ENCODE assay signal across 15 cellular contexts in genomic region chr3:30292192-30292893, GRCh38.
A peak's percentile ranks its signal among the peaks of the same experiment; 100 is the strongest.
DNase-seq lines count a peak whose midpoint lies in the region; ATAC-seq, FAIRE-seq and TF ChIP-seq lines count a peak whose summit lies in the region.
"Had no signal": no experiment of that assay in that cellular context is flagged by ENCODE, and none has a peak within 500 bp of the region (broad histone marks: within the 10 kb centered on the region; RNA-seq: fewer than 3 reads in every experiment).

No MANE protein-coding gene starts in this region.

- H2BK5ac ChIP-seq in IMR-90 (ENCODE audit: low read depth, low read length, poor library complexity, severe bottlenecking) = no peak overlapping the region

- H3K36me3 ChIP-seq in IMR-90 (ENCODE audit: control insufficient read depth, insufficient read depth, low read length) (no peaks in the 10 kb centered on the region), astrocyte (ENCODE audit: insufficient read depth, low read length) (no peaks in the 10 kb centered on the region)
- H3K36me3 ChIP-seq: tibial artery had no signal

- H3K4me1 ChIP-seq in IMR-90 (ENCODE audit: control insufficient read depth, insufficient read depth, low read length) = peaks cover 7% of the 10 kb centered on the region
- peaks cover 31% of the 10 kb centered on the region for H3K4me1 ChIP-seq in astrocyte (ENCODE audit: insufficient read depth, low read length)

- CTCF ChIA-PET in Calu3 (lab: Charles Lee) (no interaction called here), IMR-90 (lab: Yijun Ruan, JAX) (interaction anchor here (0.8 kb wide), 1 partner anchor 11 kb away, joined by 3 read pairs; no protein-coding TSS in a partner anchor)
- CTCF ChIA-PET in activated CD8-positive, alpha-beta T cell treated with anti-CD3 and anti-CD28 coated beads for 36 hours (lab: Charles Lee) = no interaction called here

- no peak overlapping the region for H3K23ac ChIP-seq in IMR-90 (ENCODE audit: low read depth, low read length)

- H3K4me3 ChIP-seq in IMR-90 (ENCODE audit: insufficient read depth, low read depth, low read length) = no peak overlapping the region
- H3K4me3 ChIP-seq in astrocyte (ENCODE audit: insufficient read depth, low read depth, low read length) = no peak overlapping the region
- H3K4me3 ChIP-seq: tibial artery had no signal

- H2AFZ ChIP-seq in IMR-90 (replicated peaks; ENCODE audit: low read length, poor library complexity) = no peak overlapping the region
- peak overlapping the region; percentile 27 for H2AFZ ChIP-seq in astrocyte (ENCODE audit: low read depth, low read length)

- no peak for ATAC-seq in IMR-90 (ENCODE audit: low read depth)
- ATAC-seq in activated CD8-positive, alpha-beta T cell treated with anti-CD3 and anti-CD28 coated beads for 36 hours = no peak
- ATAC-seq: naive thymus-derived CD8-positive, alpha-beta T cell had no signal

- peak; percentile 65 for FAIRE-seq in astrocyte (lab: Jason Lieb, UNC)

- no peak overlapping the region for H3K56ac ChIP-seq in IMR-90 (ENCODE audit: extremely low read depth, insufficient read depth, low read length)

- H3K4me1 Mint-ChIP-seq in Calu3 (ENCODE audit: low read depth, unreplicated experiment) (peaks cover 45% of the 10 kb centered on the region), astrocyte (ENCODE audit: low read depth, unreplicated experiment) (peaks cover 36% of the 10 kb centered on the region)
- peaks cover 12% of the 10 kb centered on the region for H3K4me1 Mint-ChIP-seq in activated CD8-positive, alpha-beta T cell treated with anti-CD3 and anti-CD28 coated beads for 36 hours (ENCODE audit: low read depth)

- no peak for TF ChIP-seq RAD21 in IMR-90 (IDR thresholded peaks at IDR 0.05; ENCODE audit: low read length)

- 0 out of 2 replicates have a peak, but pooled peaks cover 6% of the 10 kb centered on the region for H3K9me1 ChIP-seq in IMR-90 (ENCODE audit: insufficient read depth, low read length)

- DNase-seq in Calu3 (no peak), IMR-90 (peak; percentile 51), astrocyte (ENCODE audit: low read depth) (peak; percentile 78), kidney glomerular epithelial cell (lab: John Stamatoyannopoulos, UW) (peak; percentile 39), RPMI8226 (no peak)
- no peak for DNase-seq in activated effector memory CD4-positive, alpha-beta T cell treated with Interleukin-2 at 50 U/mL for 16 hours
- no peak for DNase-seq in activated naive CD4-positive, alpha-beta T cell treated with Interleukin-2 at 50 U/mL for 16 hours
- no peak for DNase-seq in activated CD8-positive, alpha-beta T cell treated with anti-CD3 and anti-CD28 coated beads for 36 hours
- DNase-seq: activated CD4-positive, alpha-beta T cell treated with anti-CD3 and anti-CD28 coated beads, Interleukin-2, amount 50 U/mL, for 4 hours; activated naive CD4-positive, alpha-beta T cell treated with anti-CD3 and anti-CD28 coated beads for 36 hours; immature natural killer cell; naive thymus-derived CD8-positive, alpha-beta T cell; NCI-H1092 treated with DMSO at 0.1 percent for 48 hours; tibial artery had no signal

- no peak overlapping the region for H3K14ac ChIP-seq in IMR-90 (replicated peaks; ENCODE audit: low read depth, low read length)

- no peak for TF ChIP-seq POLR2A in IMR-90 (IDR thresholded peaks at IDR 0.05; ENCODE audit: low read depth, low read length)

- H3K9ac ChIP-seq in IMR-90 (ENCODE audit: low read depth, low read length) = no peak overlapping the region
- peak overlapping the region; percentile 32 for H3K9ac ChIP-seq in astrocyte (ENCODE audit: low read length)

- no peaks in the 10 kb centered on the region for H3K79me1 ChIP-seq in IMR-90 (ENCODE audit: low read depth in 1 of 2, low read length in 2 of 2)

- TF ChIP-seq CTCF in Calu3 (IDR thresholded peaks at IDR 0.05; ENCODE audit: unreplicated experiment) (no peak), IMR-90 (conservative IDR thresholded peaks at IDR 0.05; ENCODE audit: low read depth, low read length) (no peak), astrocyte (IDR thresholded peaks at IDR 0.05; ENCODE audit: insufficient read depth, low read depth, low read length) (no peak)
- no peak for TF ChIP-seq CTCF in activated CD8-positive, alpha-beta T cell treated with anti-CD3 and anti-CD28 coated beads for 36 hours (IDR thresholded peaks at IDR 0.05)

- in situ Hi-C loops in IMR-90 (cut with MboI; ENCODE audit: low sequenced_read_pairs) = no loop called here

- WGBS in IMR-90 (ENCODE audit: extremely low coverage in 2 of 2, insufficient read length in 1 of 2), 2 experiments = no CpG with 5 or more reads among the region's 5 CpGs

- POLR2A ChIA-PET in IMR-90 (lab: Charles Lee; ENCODE audit: unreplicated experiment) = no interaction called here
- POLR2A ChIA-PET in activated CD8-positive, alpha-beta T cell treated with anti-CD3 and anti-CD28 coated beads for 36 hours (lab: Charles Lee) = interaction anchor here (0.6 kb wide), 1 partner anchor 368 kb away, joined by 3 read pairs; no protein-coding TSS in a partner anchor

- no peak overlapping the region for H2AK9ac ChIP-seq in IMR-90 (replicated peaks; ENCODE audit: low read depth, low read length, poor library complexity)

- H3K4me2 ChIP-seq in IMR-90 (ENCODE audit: low read depth, low read length) = no peak overlapping the region
- H3K4me2 ChIP-seq in astrocyte (ENCODE audit: low read length) = peak overlapping the region; percentile 60

- H3K27ac ChIP-seq in IMR-90 (ENCODE audit: insufficient read depth, low read length) (no peak overlapping the region), astrocyte (ENCODE audit: low read depth, low read length) (peak overlapping the region; percentile 77)
- H3K27ac ChIP-seq: HL-60, tibial artery had no signal

- H4K20me1 ChIP-seq in IMR-90 (ENCODE audit: insufficient read depth, low read length) (no peaks in the 10 kb centered on the region), astrocyte (ENCODE audit: insufficient read depth, low read length) (no peaks in the 10 kb centered on the region)

- H3K9me3 Mint-ChIP-seq in Calu3 (ENCODE audit: low read depth, unreplicated experiment) (peaks cover 3% of the 10 kb centered on the region), astrocyte (ENCODE audit: unreplicated experiment) (peaks cover 1% of the 10 kb centered on the region)
- H3K9me3 Mint-ChIP-seq in activated CD8-positive, alpha-beta T cell treated with anti-CD3 and anti-CD28 coated beads for 36 hours = no peaks in the 10 kb centered on the region
- H3K9me3 Mint-ChIP-seq: activated naive CD4-positive, alpha-beta T cell treated with anti-CD3 and anti-CD28 coated beads for 36 hours; immature natural killer cell; naive thymus-derived CD8-positive, alpha-beta T cell had no signal

- no peaks in the 10 kb centered on the region for H3K9me3 ChIP-seq in IMR-90 (ENCODE audit: control insufficient read depth, insufficient read depth, low read length)
- no peaks in the 10 kb centered on the region for H3K9me3 ChIP-seq in astrocyte (ENCODE audit: insufficient read depth, low read depth, low read length)
- H3K9me3 ChIP-seq: tibial artery had no signal

- H3K4me3 Mint-ChIP-seq in Calu3 (ENCODE audit: low read depth, unreplicated experiment) = no peak overlapping the region
- H3K4me3 Mint-ChIP-seq in astrocyte (ENCODE audit: unreplicated experiment) = no peak overlapping the region
- no peak overlapping the region for H3K4me3 Mint-ChIP-seq in activated CD8-positive, alpha-beta T cell treated with anti-CD3 and anti-CD28 coated beads for 36 hours
- H3K4me3 Mint-ChIP-seq: activated naive CD4-positive, alpha-beta T cell treated with anti-CD3 and anti-CD28 coated beads for 36 hours; immature natural killer cell; naive thymus-derived CD8-positive, alpha-beta T cell had no signal

- BruUV-seq in Calu3 (replicated peaks; lab: Mats Ljungman, UMichigan) (no TSS peak), IMR-90 (replicated peaks; lab: Mats Ljungman, UMichigan) (no TSS peak)

- H3K27ac Mint-ChIP-seq in Calu3 (ENCODE audit: unreplicated experiment) = peak overlapping the region; percentile 84
- H3K27ac Mint-ChIP-seq in astrocyte (ENCODE audit: unreplicated experiment) = peak overlapping the region; percentile 7
- no peak overlapping the region for H3K27ac Mint-ChIP-seq in activated CD8-positive, alpha-beta T cell treated with anti-CD3 and anti-CD28 coated beads for 36 hours
- H3K27ac Mint-ChIP-seq: activated naive CD4-positive, alpha-beta T cell treated with anti-CD3 and anti-CD28 coated beads for 36 hours; immature natural killer cell had no signal

- peak overlapping the region; percentile 23; the same call in 1 of the 2 replicates for H4K5ac ChIP-seq in IMR-90 (ENCODE audit: low read depth, low read length)

- intact Hi-C loops in Calu3 (cut with micrococcal nuclease; ENCODE audit: unreplicated experiment) (no loop called here), IMR-90 (cut with micrococcal nuclease) (no loop called here)
- intact Hi-C loops in activated CD8-positive, alpha-beta T cell treated with anti-CD3 and anti-CD28 coated beads for 36 hours (cut with micrococcal nuclease) = no loop called here

- dilution Hi-C loops in IMR-90 (cut with HindIII; ENCODE audit: low sequenced_read_pairs, unreplicated experiment) = no loop called here

- H3K36me3 Mint-ChIP-seq in Calu3 (ENCODE audit: insufficient read depth, unreplicated experiment) (no peaks in the 10 kb centered on the region), astrocyte (ENCODE audit: low read depth, unreplicated experiment) (no peaks in the 10 kb centered on the region)
- H3K36me3 Mint-ChIP-seq in activated CD8-positive, alpha-beta T cell treated with anti-CD3 and anti-CD28 coated beads for 36 hours (ENCODE audit: low read depth) = no peaks in the 10 kb centered on the region
- H3K36me3 Mint-ChIP-seq: immature natural killer cell; naive thymus-derived CD8-positive, alpha-beta T cell had no signal

- H2BK120ac ChIP-seq in IMR-90 (ENCODE audit: low read depth, low read length) = peak overlapping the region; percentile 4

- no peak overlapping the region for H4K91ac ChIP-seq in IMR-90 (ENCODE audit: insufficient read depth, low read depth, low read length)

- peak overlapping the region; percentile 60; the same call in 1 of the 3 replicates for H2BK15ac ChIP-seq in IMR-90 (ENCODE audit: low read depth, low read length)

- no peaks in the 10 kb centered on the region for H3K79me2 ChIP-seq in astrocyte (ENCODE audit: insufficient read depth, low read length)

- H2BK20ac ChIP-seq in IMR-90 (ENCODE audit: low read depth, low read length) = peak overlapping the region; percentile 14; the same call in 1 of the 2 replicates

- H3K18ac ChIP-seq in IMR-90 (ENCODE audit: low read depth, low read length) = peak overlapping the region; percentile 20; the same call in 1 of the 2 replicates

- H2AK5ac ChIP-seq in IMR-90 (ENCODE audit: low read depth, low read length) = peak overlapping the region; percentile 53; the same call in 1 of the 2 replicates

- H3K27me3 Mint-ChIP-seq in Calu3 (ENCODE audit: unreplicated experiment) (no peaks in the 10 kb centered on the region), astrocyte (ENCODE audit: low read depth, unreplicated experiment) (no peaks in the 10 kb centered on the region)
- H3K27me3 Mint-ChIP-seq in activated CD8-positive, alpha-beta T cell treated with anti-CD3 and anti-CD28 coated beads for 36 hours = no peaks in the 10 kb centered on the region
- H3K27me3 Mint-ChIP-seq: naive thymus-derived CD8-positive, alpha-beta T cell had no signal

- H3K4ac ChIP-seq in IMR-90 (ENCODE audit: low read depth, low read length) = peak overlapping the region; percentile 31; the same call in 1 of the 2 replicates

- H3K27me3 ChIP-seq in IMR-90 (ENCODE audit: control insufficient read depth, insufficient read depth, low read length) (no peaks in the 10 kb centered on the region), astrocyte (ENCODE audit: insufficient read depth, low read length) (no peaks in the 10 kb centered on the region)
- H3K27me3 ChIP-seq: tibial artery had no signal

- 0 out of 4 replicates have a peak overlapping the region, but pooled peaks of 1 of the 2 experiments have one; percentile 21 for H4K8ac ChIP-seq in IMR-90 (ENCODE audit: low read depth in 2 of 2, low read length in 2 of 2)

Comparison
In these comparisons a context has a peak if more than half of its experiments do, and no peak if none do; other contexts are left out.
1. DNase-seq: peak in IMR-90 (single experiment), astrocyte (single experiment) and kidney glomerular epithelial cell (single experiment); none in Calu3 (single experiment), activated effector memory CD4-positive, alpha-beta T cell treated with Interleukin-2 at 50 U/mL for 16 hours (single experiment), activated naive CD4-positive, alpha-beta T cell treated with Interleukin-2 at 50 U/mL for 16 hours (single experiment), activated CD8-positive, alpha-beta T cell treated with anti-CD3 and anti-CD28 coated beads for 36 hours (single experiment) and RPMI8226 (single experiment).